In the genomic region with DNA sequence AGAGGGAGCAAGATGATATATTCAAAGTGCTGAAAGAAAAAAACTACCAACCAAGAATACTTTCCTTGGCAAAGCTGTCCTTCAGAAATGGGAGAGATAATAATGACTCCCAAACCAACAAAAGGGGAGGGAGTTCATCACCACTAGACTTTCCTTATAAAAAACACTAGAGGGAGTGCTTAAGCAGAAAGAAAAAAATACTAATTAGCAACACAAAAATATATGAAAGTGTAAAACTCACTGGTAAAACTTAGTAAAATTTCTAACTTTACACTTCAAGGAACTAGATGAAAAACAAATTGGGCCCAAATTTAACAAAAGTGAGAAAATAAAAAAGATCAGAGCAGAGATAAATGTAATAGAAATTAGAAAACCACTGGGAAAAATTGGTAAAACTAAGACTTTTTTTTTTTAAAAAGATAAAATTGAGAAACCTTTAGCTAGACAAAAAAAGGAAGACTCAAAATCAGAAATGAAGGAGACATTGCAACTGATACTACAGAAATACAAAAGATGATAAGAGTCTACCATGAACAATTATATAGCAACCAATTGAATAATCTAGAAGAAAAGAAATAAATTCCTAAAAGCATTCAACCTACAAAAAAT, we compare ENCODE assay signal across 10 cellular contexts.
DNase-seq lines count a peak whose midpoint lies in the region; ATAC-seq and TF ChIP-seq lines count a peak whose summit lies in the region.
"Had no signal": no experiment of that assay in that cellular context is flagged by ENCODE, and none has a peak within 500 bp of the region (broad histone marks: within the 10 kb centered on the region; RNA-seq: fewer than 3 reads in every experiment).

No MANE protein-coding gene starts in this region.

- H3K27me3 ChIP-seq in RWPE2 (ENCODE audit: insufficient read depth, poor library complexity, severe bottlenecking), result no peaks in the 10 kb centered on the region
- H3K27me3 ChIP-seq in foreskin keratinocyte, result peaks cover 3% of the 10 kb centered on the region
- H3K27me3 ChIP-seq in ascending aorta, result no peaks in the 10 kb centered on the region

- peaks cover 12% of the 10 kb centered on the region for H3K9me3 Mint-ChIP-seq in activated CD4-positive, alpha-beta T cell treated with anti-CD3 and anti-CD28 coated beads, Interleukin-2, amount 10 ng/mL, durations not matched to agents 7 days and 5 days
- H3K9me3 Mint-ChIP-seq: central memory CD8-positive, alpha-beta T cell had no signal

- H3K4me3 ChIP-seq in HFF-Myc (replicated peaks; ENCODE audit: low read depth, low read length) (no peak overlapping the region), RWPE2 (ENCODE audit: severe bottlenecking) (no peak overlapping the region), ascending aorta (no peak overlapping the region)

- ATAC-seq in RWPE2 (ENCODE audit: low read depth), result no peak
- ATAC-seq in foreskin keratinocyte, result no peak
- no peak for ATAC-seq in HG03045 (IDR thresholded peaks at IDR 0.05; ENCODE audit: unreplicated experiment)

- DNase-seq in AML-193 (lab: John Stamatoyannopoulos, UW), result peak; percentile 68 to 77
- DNase-seq in HFF-Myc (ENCODE audit: extremely low read depth, low read depth), result peak; percentile 4
- no peak for DNase-seq in RWPE2 (ENCODE audit: low spot score)
- DNase-seq in foreskin keratinocyte, result no peak
- DNase-seq in globus pallidus (ENCODE audit: low spot score), result no peak
- DNase-seq in ascending aorta (ENCODE audit: low spot score in 2 of 2), result no peak
- DNase-seq in activated CD4-positive, alpha-beta T cell treated with anti-CD3 and anti-CD28 coated beads, Interleukin-2, amount 10 ng/mL, durations not matched to agents 7 days and 5 days, result no peak
- DNase-seq: NCI-H226 had no signal

- intact Hi-C loops in ascending aorta (cut with DNase I), result no loop called here

- TF ChIP-seq CTCF in HFF-Myc (IDR thresholded peaks at IDR 0.05; ENCODE audit: low read depth, low read length, missing control alignments) (peak; percentile 31), RWPE2 (IDR thresholded peaks at IDR 0.05; ENCODE audit: poor library complexity, severe bottlenecking) (peak; percentile 55), foreskin keratinocyte (conservative IDR thresholded peaks at IDR 0.05) (peak; percentile 77), ascending aorta (IDR thresholded peaks at IDR 0.05) (no peak)

- no peak overlapping the region for H3K4me3 Mint-ChIP-seq in activated CD4-positive, alpha-beta T cell treated with anti-CD3 and anti-CD28 coated beads, Interleukin-2, amount 10 ng/mL, durations not matched to agents 7 days and 5 days
- H3K4me3 Mint-ChIP-seq: central memory CD8-positive, alpha-beta T cell had no signal

- H3K4me1 ChIP-seq in RWPE2 (ENCODE audit: insufficient read depth, poor library complexity, severe bottlenecking) (no peaks in the 10 kb centered on the region), foreskin keratinocyte (no peaks in the 10 kb centered on the region), ascending aorta (no peaks in the 10 kb centered on the region)

- CTCF ChIA-PET in activated CD4-positive, alpha-beta T cell treated with anti-CD3 and anti-CD28 coated beads, Interleukin-2, amount 10 ng/mL, durations not matched to agents 7 days and 5 days (lab: Charles Lee), result interaction anchor here (1.6 kb wide), 1 partner anchor 229 kb away, joined by 5 read pairs; no protein-coding TSS in a partner anchor

- H3K36me3 ChIP-seq in RWPE2 (ENCODE audit: low read depth) (no peaks in the 10 kb centered on the region), ascending aorta (no peaks in the 10 kb centered on the region)

- H3K27me3 Mint-ChIP-seq in activated CD4-positive, alpha-beta T cell treated with anti-CD3 and anti-CD28 coated beads, Interleukin-2, amount 10 ng/mL, durations not matched to agents 7 days and 5 days, result peaks cover 28% of the 10 kb centered on the region

- H3K4me1 Mint-ChIP-seq in activated CD4-positive, alpha-beta T cell treated with anti-CD3 and anti-CD28 coated beads, Interleukin-2, amount 10 ng/mL, durations not matched to agents 7 days and 5 days, result peaks cover 2% of the 10 kb centered on the region

- POLR2A ChIA-PET in activated CD4-positive, alpha-beta T cell treated with anti-CD3 and anti-CD28 coated beads, Interleukin-2, amount 10 ng/mL, durations not matched to agents 7 days and 5 days (lab: Charles Lee), result no interaction called here

- no peak overlapping the region for H3K27ac ChIP-seq in RWPE2 (ENCODE audit: poor library complexity, severe bottlenecking)
- no peak overlapping the region for H3K27ac ChIP-seq in foreskin keratinocyte
- no peak overlapping the region for H3K27ac ChIP-seq in ascending aorta

- H3K9me3 ChIP-seq in RWPE2 (ENCODE audit: severe bottlenecking), result no peaks in the 10 kb centered on the region
- H3K9me3 ChIP-seq in ascending aorta, result no peaks in the 10 kb centered on the region

- no peak overlapping the region for H3K27ac Mint-ChIP-seq in activated CD4-positive, alpha-beta T cell treated with anti-CD3 and anti-CD28 coated beads, Interleukin-2, amount 10 ng/mL, durations not matched to agents 7 days and 5 days

- peaks cover 1% of the 10 kb centered on the region for H3K36me3 Mint-ChIP-seq in activated CD4-positive, alpha-beta T cell treated with anti-CD3 and anti-CD28 coated beads, Interleukin-2, amount 10 ng/mL, durations not matched to agents 7 days and 5 days (ENCODE audit: low read depth)

Comparison
In these comparisons a context has a peak if more than half of its experiments do, and no peak if none do; other contexts are left out.
1. DNase-seq: peak in AML-193 (2 of 2) and HFF-Myc (single experiment); none in RWPE2 (single experiment), foreskin keratinocyte (0 of 2), globus pallidus (single experiment), ascending aorta (0 of 2) and activated CD4-positive, alpha-beta T cell treated with anti-CD3 and anti-CD28 coated beads, Interleukin-2, amount 10 ng/mL, durations not matched to agents 7 days and 5 days (single experiment).
2. CTCF ChIP-seq: peak in HFF-Myc (single experiment), RWPE2 (single experiment) and foreskin keratinocyte (single experiment); none in ascending aorta (0 of 3).